8 cellular contexts compared by ENCODE assay signal in genomic region chr14:60163741-60164140, GRCh38. TPM values are rescaled to one million over a fixed set of nuclear protein-coding genes. Genes with fewer than 3 reads are reported as not detected.
DNase-seq lines count a peak whose midpoint lies in the region.

No MANE protein-coding gene starts in this region.

- peak overlapping the region; percentile 97 for H3K4me3 Mint-ChIP-seq in activated naive CD8-positive, alpha-beta T cell treated with anti-CD3 and anti-CD28 coated beads for 36 hours

- H3K9me3 ChIP-seq in BLaER1 (no peaks in the 10 kb centered on the region), HUES48 (ENCODE audit: control insufficient read depth, insufficient read depth, low read length) (no peaks in the 10 kb centered on the region), muscle layer of duodenum (ENCODE audit: control insufficient read depth in 1 of 2, low read length in 2 of 2) (no peaks in the 10 kb centered on the region)

- H3K27me3 ChIP-seq in BLaER1 = no peaks in the 10 kb centered on the region
- peaks cover 13% of the 10 kb centered on the region for H3K27me3 ChIP-seq in HUES48 (ENCODE audit: control insufficient read depth, insufficient read depth, low read length)
- no peaks in the 10 kb centered on the region for H3K27me3 ChIP-seq in muscle layer of duodenum (ENCODE audit: low read depth, low read length)

- H3K9ac ChIP-seq in BLaER1 (no peak overlapping the region), HUES48 (ENCODE audit: low read depth, low read length) (no peak overlapping the region)

- H3K9me3 Mint-ChIP-seq in activated naive CD8-positive, alpha-beta T cell treated with anti-CD3 and anti-CD28 coated beads for 36 hours = no peaks in the 10 kb centered on the region

- H4K20me1 ChIP-seq in BLaER1 = no peaks in the 10 kb centered on the region

- H3K4me2 ChIP-seq in BLaER1 = peak overlapping the region; percentile 83

- H3K4me1 ChIP-seq in BLaER1 (peaks cover 29% of the 10 kb centered on the region), HUES48 (ENCODE audit: control insufficient read depth, insufficient read depth, low read length) (peaks cover 18% of the 10 kb centered on the region), muscle layer of duodenum (ENCODE audit: control insufficient read depth in 1 of 2, insufficient read depth in 2 of 2, low read length in 2 of 2) (peaks cover 0 to 10% of the 10 kb centered on the region in 2 donors)

- H3K27ac ChIP-seq in BLaER1 = no peak overlapping the region
- H3K27ac ChIP-seq in HUES48 (ENCODE audit: low read depth, low read length) = no peak overlapping the region
- no peak overlapping the region for H3K27ac ChIP-seq in muscle layer of duodenum (ENCODE audit: low read length)

- peaks cover 32% of the 10 kb centered on the region for H3K36me3 Mint-ChIP-seq in activated naive CD8-positive, alpha-beta T cell treated with anti-CD3 and anti-CD28 coated beads for 36 hours

- no peaks in the 10 kb centered on the region for H3K27me3 Mint-ChIP-seq in activated naive CD8-positive, alpha-beta T cell treated with anti-CD3 and anti-CD28 coated beads for 36 hours

- H3K27ac Mint-ChIP-seq in activated naive CD8-positive, alpha-beta T cell treated with anti-CD3 and anti-CD28 coated beads for 36 hours = no peak overlapping the region

- H3K36me3 ChIP-seq in BLaER1 (peaks cover 18% of the 10 kb centered on the region), HUES48 (ENCODE audit: control insufficient read depth, insufficient read depth, low read length) (no peaks in the 10 kb centered on the region), muscle layer of duodenum (ENCODE audit: control insufficient read depth in 1 of 2, insufficient read depth in 2 of 2, low read length in 2 of 2) (no peaks in the 10 kb centered on the region)

- peak overlapping the region; percentile 92 for H3K4me3 ChIP-seq in BLaER1
- H3K4me3 ChIP-seq in HUES48 (ENCODE audit: low read depth, low read length) = peak overlapping the region; percentile 82
- H3K4me3 ChIP-seq in muscle layer of duodenum (ENCODE audit: low read depth in 1 of 2, low read length in 2 of 2) = peak overlapping the region; percentile 91 to 94

- H3K4me1 Mint-ChIP-seq in activated naive CD8-positive, alpha-beta T cell treated with anti-CD3 and anti-CD28 coated beads for 36 hours = peaks cover 46% of the 10 kb centered on the region

- no peak for DNase-seq in activated naive CD8-positive, alpha-beta T cell treated with anti-CD3 and anti-CD28 coated beads for 36 hours
- DNase-seq in anterior cingulate cortex (lab: John Stamatoyannopoulos, UW) (no peak), NCI-H128 (lab: John Stamatoyannopoulos, UW; ENCODE audit: unreplicated experiment) (no peak)
- DNase-seq in stimulated activated CD4-positive, alpha-beta T cell treated with anti-CD3 and anti-CD28 coated beads, Interleukin-2, amount 100 ng/mL, for 48 hours = no peak
- no peak for DNase-seq in effector CD8-positive, alpha-beta T cell (lab: John Stamatoyannopoulos, UW)

RNA-seq across cellular contexts. Expression of gene DHRS7, which starts 1.5 kb away (rescaled TPM):
- 10 to 100 TPM; 61.1 to 63.8 TPM for total RNA-seq in activated naive CD8-positive, alpha-beta T cell treated with anti-CD3 and anti-CD28 coated beads for 36 hours
